9 cellular contexts compared by ENCODE assay signal in the genomic region with DNA sequence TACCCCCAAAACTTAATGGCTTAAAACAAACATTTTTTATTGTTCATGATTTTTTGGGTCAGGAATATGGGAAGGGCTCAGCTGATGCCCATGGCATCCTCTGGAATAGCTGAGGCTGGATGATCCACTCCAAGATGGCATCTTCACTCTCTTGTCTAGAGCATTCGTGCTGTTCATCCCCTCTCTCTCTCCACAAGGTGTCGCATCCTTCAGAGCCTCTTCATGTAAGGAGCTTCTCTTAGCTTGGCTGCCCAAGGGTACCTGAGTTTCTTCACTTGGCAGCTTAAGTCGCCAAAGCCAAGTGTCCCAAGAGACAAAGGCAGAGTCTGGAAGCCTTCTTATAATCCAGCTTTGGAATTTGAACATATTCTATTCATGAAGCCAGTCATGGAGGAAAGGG.
DNase-seq lines count a peak whose midpoint lies in the region; ATAC-seq, FAIRE-seq and TF ChIP-seq lines count a peak whose summit lies in the region.
"Had no signal": no experiment of that assay in that cellular context is flagged by ENCODE, and none has a peak within 500 bp of the region (broad histone marks: within the 10 kb centered on the region; RNA-seq: fewer than 3 reads in every experiment).

No MANE protein-coding gene starts in this region.

- H3K79me2 ChIP-seq in SK-N-SH (ENCODE audit: insufficient read depth) (no peaks in the 10 kb centered on the region), osteoblast (ENCODE audit: insufficient read depth, low read length) (no peaks in the 10 kb centered on the region)

- H2AFZ ChIP-seq in SK-N-SH (ENCODE audit: low read depth), result no peak overlapping the region
- no peak overlapping the region for H2AFZ ChIP-seq in osteoblast (ENCODE audit: low read length)

- H3K9me3 Mint-ChIP-seq in stimulated activated memory B cell treated with anti-CD40 and anti-IgM and Interleukin-4, amounts not matched to agents 10 μg/mL and 1 μg/mL and 100 μg/mL, for 72 hours, result no peaks in the 10 kb centered on the region

- H3K27ac ChIP-seq in SK-N-SH (ENCODE audit: low read depth in 2 of 2, low read length in 1 of 2), result no peak overlapping the region
- H3K27ac ChIP-seq in osteoblast (ENCODE audit: low read depth, low read length), result no peak overlapping the region

- WGBS in SK-N-SH (ENCODE audit: low lambda C conversion rate), result 7% methylated on average over 3 of the region's 3 CpGs

- TF ChIP-seq RAD21 in SK-N-SH (IDR thresholded peaks at IDR 0.05; ENCODE audit: low read length), result peak; percentile 14; the same call in 1 of the 2 replicates

- H3K4me1 ChIP-seq in SK-N-SH (ENCODE audit: control insufficient read depth in 1 of 2, insufficient read depth in 2 of 2, low read depth in 1 of 2, low read length in 1 of 2) (no peaks in the 10 kb centered on the region), osteoblast (ENCODE audit: insufficient read depth, low read length) (no peaks in the 10 kb centered on the region)

- ATAC-seq in HG02610 (IDR thresholded peaks at IDR 0.05; ENCODE audit: unreplicated experiment), result peak; percentile 56
- ATAC-seq in stimulated activated memory B cell treated with anti-CD40 and anti-IgM and Interleukin-4, amounts not matched to agents 10 μg/mL and 1 μg/mL and 100 μg/mL, for 72 hours, result no peak
- no peak for ATAC-seq in HG03108 (IDR thresholded peaks at IDR 0.05; ENCODE audit: unreplicated experiment)

- no peaks in the 10 kb centered on the region for H3K4me1 Mint-ChIP-seq in stimulated activated memory B cell treated with anti-CD40 and anti-IgM and Interleukin-4, amounts not matched to agents 10 μg/mL and 1 μg/mL and 100 μg/mL, for 72 hours
- H3K4me1 Mint-ChIP-seq: nephron had no signal

- no peaks in the 10 kb centered on the region for H3K9me2 ChIP-seq in SK-N-SH

- H3K4me3 Mint-ChIP-seq in stimulated activated memory B cell treated with anti-CD40 and anti-IgM and Interleukin-4, amounts not matched to agents 10 μg/mL and 1 μg/mL and 100 μg/mL, for 72 hours, result no peak overlapping the region
- H3K4me3 Mint-ChIP-seq: nephron had no signal

- TF ChIP-seq EP300 in SK-N-SH (IDR thresholded peaks at IDR 0.05; ENCODE audit: borderline replicate concordance in 1 of 2, low read depth in 1 of 2, low read length in 1 of 2), result no peak

- H3K36me3 ChIP-seq in SK-N-SH (replicated peaks in 1 of 2; ENCODE audit: control insufficient read depth in 1 of 2, insufficient read depth in 2 of 2, low read length in 1 of 2) (no peaks in the 10 kb centered on the region), osteoblast (ENCODE audit: insufficient read depth, low read length) (no peaks in the 10 kb centered on the region)

- H3K27me3 ChIP-seq in SK-N-SH (ENCODE audit: insufficient read depth) (no peaks in the 10 kb centered on the region), osteoblast (ENCODE audit: insufficient read depth, low read length) (no peaks in the 10 kb centered on the region)

- H3K4me2 ChIP-seq in SK-N-SH, result no peak overlapping the region
- no peak overlapping the region for H3K4me2 ChIP-seq in osteoblast (ENCODE audit: insufficient read depth, low read length)

- H3K27ac Mint-ChIP-seq in stimulated activated memory B cell treated with anti-CD40 and anti-IgM and Interleukin-4, amounts not matched to agents 10 μg/mL and 1 μg/mL and 100 μg/mL, for 72 hours, result no peak overlapping the region
- H3K27ac Mint-ChIP-seq: nephron had no signal

- POLR2A ChIA-PET in SK-N-SH (lab: Yijun Ruan, JAX), result no interaction called here

- FAIRE-seq in GM12892 (lab: Jason Lieb, UNC), result peak; percentile 44

- H3K9me3 ChIP-seq in SK-N-SH, result no peaks in the 10 kb centered on the region
- no peaks in the 10 kb centered on the region for H3K9me3 ChIP-seq in osteoblast (ENCODE audit: low read depth, low read length)

- no peaks in the 10 kb centered on the region for H3K36me3 Mint-ChIP-seq in stimulated activated memory B cell treated with anti-CD40 and anti-IgM and Interleukin-4, amounts not matched to agents 10 μg/mL and 1 μg/mL and 100 μg/mL, for 72 hours

- H3K27me3 Mint-ChIP-seq in stimulated activated memory B cell treated with anti-CD40 and anti-IgM and Interleukin-4, amounts not matched to agents 10 μg/mL and 1 μg/mL and 100 μg/mL, for 72 hours, result no peaks in the 10 kb centered on the region

- no peaks in the 10 kb centered on the region for H3F3A ChIP-seq in SK-N-SH (replicated peaks; ENCODE audit: insufficient read depth)

- H3K4me3 ChIP-seq in SK-N-SH (ENCODE audit: low read depth in 2 of 2, low read length in 1 of 2) (no peak overlapping the region), osteoblast (ENCODE audit: insufficient read depth, low read length) (no peak overlapping the region)

- TF ChIP-seq CTCF in SK-N-SH (IDR thresholded peaks at IDR 0.05), result peak; percentile 54
- TF ChIP-seq CTCF in osteoblast (IDR thresholded peaks at IDR 0.05; ENCODE audit: extremely low read depth, low read depth, low read length), result peak; percentile 33

- no peak for DNase-seq in GM12892 (ENCODE audit: insufficient read length)
- peak; percentile 3 for DNase-seq in SK-N-SH
- no peak for DNase-seq in osteoblast (ENCODE audit: insufficient read length, low spot score, missing footprints)
- DNase-seq in T-helper 9 cell, result no peak
- DNase-seq: aorta had no signal

- no peak overlapping the region for H3K9ac ChIP-seq in SK-N-SH

- no peak for TF ChIP-seq POLR2A in GM12892 (IDR thresholded peaks at IDR 0.05; ENCODE audit: low read depth, low read length)

- CTCF ChIA-PET in SK-N-SH (lab: Yijun Ruan, JAX), result interaction anchor here (0.6 to 1.1 kb wide), 3 partner anchors 7 to 526 kb away, joined by 3 read pairs; no protein-coding TSS in a partner anchor

- no peaks in the 10 kb centered on the region for H4K20me1 ChIP-seq in SK-N-SH (ENCODE audit: insufficient read depth)
- H4K20me1 ChIP-seq in osteoblast (ENCODE audit: insufficient read depth, low read length), result no peaks in the 10 kb centered on the region

TF ChIP-seq in SK-N-SH, 30 proteins besides CTCF, POLR2A, EP300 and RAD21:
- TF ChIP-seq SMC3 (IDR thresholded peaks at IDR 0.05; ENCODE audit: low read depth, low read length) (peak; percentile 46), RFX5 (IDR thresholded peaks at IDR 0.05; ENCODE audit: low read length) (no peak), SIN3A (IDR thresholded peaks at IDR 0.05; ENCODE audit: borderline replicate concordance, low read depth, low read length) (no peak)
- TF ChIP-seq, protein P1, sequence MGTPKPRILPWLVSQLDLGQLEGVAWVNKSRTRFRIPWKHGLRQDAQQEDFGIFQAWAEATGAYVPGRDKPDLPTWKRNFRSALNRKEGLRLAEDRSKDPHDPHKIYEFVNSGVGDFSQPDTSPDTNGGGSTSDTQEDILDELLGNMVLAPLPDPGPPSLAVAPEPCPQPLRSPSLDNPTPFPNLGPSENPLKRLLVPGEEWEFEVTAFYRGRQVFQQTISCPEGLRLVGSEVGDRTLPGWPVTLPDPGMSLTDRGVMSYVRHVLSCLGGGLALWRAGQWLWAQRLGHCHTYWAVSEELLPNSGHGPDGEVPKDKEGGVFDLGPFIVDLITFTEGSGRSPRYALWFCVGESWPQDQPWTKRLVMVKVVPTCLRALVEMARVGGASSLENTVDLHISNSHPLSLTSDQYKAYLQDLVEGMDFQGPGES (IDR thresholded peaks at IDR 0.05; ENCODE audit: low read depth, low read length), result no peak
TF ChIP-seq in SK-N-SH: peak in this region for 1.
